Comparison of ENCODE assay signal across 8 cellular contexts in genomic region chr9:94554439-94555331, GRCh38. TPM values are rescaled to one million over a fixed set of nuclear protein-coding genes. Genes with fewer than 3 reads are reported as not detected.
DNase-seq lines count a peak whose midpoint lies in the region; ATAC-seq, FAIRE-seq and TF ChIP-seq lines count a peak whose summit lies in the region.

Gene PCAT7, plus strand, starts transcription at chr9:94555083.

- H3K27me3 ChIP-seq in aorta (ENCODE audit: control insufficient read depth in 1 of 2, insufficient read depth in 2 of 2, low read length in 1 of 2) (no peaks in the 10 kb centered on the region), tibial artery (peaks cover 0 to 6% of the 10 kb centered on the region in 2 donors)

- intact Hi-C loops in mucosa of descending colon (cut with DNase I, micrococcal nuclease), result no loop called here
- intact Hi-C loops in aorta (cut with DNase I), result no loop called here
- intact Hi-C loops in tibial artery (cut with DNase I; ENCODE audit: low total_unique reads), result no loop called here

- ATAC-seq in mucosa of descending colon, result peak; percentile 98
- ATAC-seq in aorta (ENCODE audit: low FRiP score), result peak; percentile 66

- 79% methylated on average over 40 of the region's 40 CpGs for WGBS in aorta, 2 donors

- H3K27ac ChIP-seq in aorta (ENCODE audit: low read depth in 1 of 2, low read length in 2 of 2), result no peak within 1 kb of the TSS
- no peak within 1 kb of the TSS for H3K27ac ChIP-seq in tibial artery

- DNase-seq in GM12891 (ENCODE audit: insufficient read length, low spot score), result peak; percentile 65
- peak; percentile 77 for DNase-seq in NCI-H1105 treated with DMSO at 0.1 percent for 48 hours (lab: John Stamatoyannopoulos, UW)
- peak; percentile 89 for DNase-seq in SHP77 treated with DMSO at 0.1 percent for 48 hours (lab: John Stamatoyannopoulos, UW)
- DNase-seq in ecto neural progenitor cell (ENCODE audit: low spot score), result peak; percentile 86
- DNase-seq in mucosa of descending colon, result peak; percentile 80 to 87 (median 83)
- DNase-seq in aorta, result peak in 1 of 2 donors; percentile 64
- DNase-seq in frontal cortex (ENCODE audit: low spot score in 2 of 2), result no peak
- DNase-seq in tibial artery, result no peak

- FAIRE-seq in GM12891 (lab: Jason Lieb, UNC), result peak; percentile 89
- no peak for FAIRE-seq in frontal cortex (lab: Jason Lieb, UNC)

- TF ChIP-seq POLR2A in GM12891 (IDR thresholded peaks at IDR 0.05; ENCODE audit: low read depth, low read length), result no peak

- TF ChIP-seq CTCF in mucosa of descending colon (IDR thresholded peaks at IDR 0.05), result peak; percentile 14
- TF ChIP-seq CTCF in tibial artery (IDR thresholded peaks at IDR 0.05), result no peak

- H3K9me3 ChIP-seq in mucosa of descending colon (no peaks in the 10 kb centered on the region), aorta (ENCODE audit: control insufficient read depth, low read length) (no peaks in the 10 kb centered on the region), tibial artery (no peaks in the 10 kb centered on the region)

- H3K36me3 ChIP-seq in mucosa of descending colon (ENCODE audit: low read depth) (no peaks in the 10 kb centered on the region), aorta (ENCODE audit: control insufficient read depth in 1 of 2, insufficient read depth in 2 of 2, low read length in 1 of 2) (no peaks in the 10 kb centered on the region), tibial artery (no peaks in the 10 kb centered on the region)

- H3K4me1 ChIP-seq in mucosa of descending colon (ENCODE audit: low read depth) (peaks cover 7% of the 10 kb centered on the region), aorta (ENCODE audit: control insufficient read depth in 1 of 2, insufficient read depth in 2 of 2, low read length in 2 of 2) (no peaks in the 10 kb centered on the region), tibial artery (no peaks in the 10 kb centered on the region)

- H3K4me3 ChIP-seq in mucosa of descending colon (peak within 1 kb of the TSS; percentile 9), aorta (ENCODE audit: low read length in 2 of 2) (no peak within 1 kb of the TSS), tibial artery (no peak within 1 kb of the TSS)

TF ChIP-seq in GM12891, 5 proteins besides CTCF, POLR2A, EP300 and RAD21:
- TF ChIP-seq PAX5 (IDR thresholded peaks at IDR 0.05; ENCODE audit: insufficient read depth, low read length, severe bottlenecking) (no peak), POLR2AphosphoS5 (IDR thresholded peaks at IDR 0.05; ENCODE audit: low read depth, low read length) (no peak), SPI1 (IDR thresholded peaks at IDR 0.05; ENCODE audit: low read depth, low read length) (no peak), POU2F2 (IDR thresholded peaks at IDR 0.05; ENCODE audit: low read depth, low read length) (no peak), TAF1 (IDR thresholded peaks at IDR 0.05; ENCODE audit: low read depth, low read length) (no peak)

RNA-seq across cellular contexts. Expression of gene PCAT7, which starts in this region (rescaled TPM):
- 0.04 TPM for polyA plus RNA-seq in GM12891 (2012; ENCODE audit: low read depth, missing spikeins)
- total RNA-seq in mucosa of descending colon (1 to 10 TPM in 2 of 3 donors, under 1 TPM in 1; 0.60 to 2.2 (median 1.2) TPM), aorta (under 1 TPM; 0.18 to 0.29 TPM), frontal cortex (not detected)
- under 1 TPM in 1 of 2 donors, not detected in 1; 0.28 TPM for polyA plus RNA-seq in aorta

Comparison
In these comparisons a context has a peak if more than half of its experiments do, and no peak if none do; other contexts are left out.
1. Peak in ATAC-seq in aorta; RNA of the gene not detected or under 1 TPM.
2. DNase-seq: peak in GM12891 (single experiment), NCI-H1105 treated with DMSO at 0.1 percent for 48 hours (single experiment), SHP77 treated with DMSO at 0.1 percent for 48 hours (single experiment), ecto neural progenitor cell (single experiment) and mucosa of descending colon (3 of 3); none in frontal cortex (0 of 2) and tibial artery (0 of 2).